In the genomic region with DNA sequence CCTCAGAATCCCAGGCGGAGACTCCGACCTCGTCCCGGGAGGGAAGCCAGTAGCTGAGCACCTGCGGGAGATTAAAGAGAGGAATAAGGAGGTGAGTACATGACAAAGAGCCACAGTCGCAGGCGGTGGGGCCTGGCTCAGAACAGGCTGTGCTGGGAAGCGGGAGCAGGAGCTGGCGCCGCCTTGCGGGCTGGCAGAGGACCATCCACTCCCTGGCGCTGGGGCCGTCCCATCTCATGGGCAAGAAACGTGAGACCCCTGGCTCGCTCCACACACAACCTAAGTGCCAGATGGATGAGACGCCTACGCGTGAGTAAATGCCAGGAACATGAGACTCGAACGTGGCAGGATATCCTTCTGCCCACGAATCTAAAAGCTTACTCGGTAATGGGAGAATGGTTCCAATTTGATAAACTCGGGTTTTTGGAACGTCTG, we compare ENCODE assay signal across 8 cellular contexts. TPM values are rescaled to one million over a fixed set of nuclear protein-coding genes. Genes with fewer than 3 reads are reported as not detected.
DNase-seq lines count a peak whose midpoint lies in the region; TF ChIP-seq lines count a peak whose summit lies in the region.

No MANE protein-coding gene starts in this region.

- 29% methylated on average over 24 of the region's 24 CpGs for WGBS in SK-N-SH (ENCODE audit: low lambda C conversion rate)

- peak; percentile 87 for TF ChIP-seq CTCF in AG04450 (IDR thresholded peaks at IDR 0.05; ENCODE audit: low read depth, low read length)
- TF ChIP-seq CTCF in HEK293 (tag by site-specific recombination; IDR thresholded peaks at IDR 0.05) = peak; percentile 50; the same call in 1 of the 2 replicates
- peak; percentile 84 for TF ChIP-seq CTCF in SK-N-SH (IDR thresholded peaks at IDR 0.05)
- peak; percentile 94 for TF ChIP-seq CTCF in fibroblast of the aortic adventitia (IDR thresholded peaks at IDR 0.05; ENCODE audit: insufficient read depth, low read length)
- peak; percentile 79 for TF ChIP-seq CTCF in neural cell (IDR thresholded peaks at IDR 0.05; ENCODE audit: poor library complexity, severe bottlenecking)

- H3K27ac ChIP-seq in AG04450 (ENCODE audit: low read depth, low read length) (peak overlapping the region; percentile 90), HEK293 (ENCODE audit: extremely low read depth, low read depth, low read length) (no peak overlapping the region), SK-N-SH (ENCODE audit: low read depth in 2 of 2, low read length in 1 of 2) (peak overlapping the region; percentile 4 to 75; a peak in 3 of 4 replicates), neural cell (ENCODE audit: low read length) (peak overlapping the region; percentile 35)

- H3F3A ChIP-seq in SK-N-SH (replicated peaks; ENCODE audit: insufficient read depth) (peaks cover 17% of the 10 kb centered on the region), neural cell (ENCODE audit: insufficient read depth, low read length, poor library complexity, severe bottlenecking) (no peaks in the 10 kb centered on the region)

- no peak overlapping the region for H3K4me3 ChIP-seq in AG04450 (ENCODE audit: low read depth, low read length)
- no peak overlapping the region for H3K4me3 ChIP-seq in HEK293 (ENCODE audit: low read depth, low read length)
- H3K4me3 ChIP-seq in SK-N-SH (ENCODE audit: low read depth in 2 of 2, low read length in 1 of 2) = peak overlapping the region in 1 of 2 experiments; percentile 17; a peak in 1 of 4 replicates
- no peak overlapping the region for H3K4me3 ChIP-seq in fibroblast of the aortic adventitia (ENCODE audit: low read depth, low read length)
- H3K4me3 ChIP-seq in neural cell (ENCODE audit: low read length) = no peak overlapping the region

- H3K36me3 ChIP-seq in HEK293 (ENCODE audit: control insufficient read depth in 2 of 2, insufficient read depth in 1 of 2, low read length in 2 of 2) = peaks cover 0 to 52% of the 10 kb centered on the region in 2 experiments; a peak in 2 of 3 replicates
- peaks cover 0 to 7% of the 10 kb centered on the region in 2 experiments for H3K36me3 ChIP-seq in SK-N-SH (replicated peaks in 1 of 2; ENCODE audit: control insufficient read depth in 1 of 2, insufficient read depth in 2 of 2, low read length in 1 of 2)
- no peaks in the 10 kb centered on the region for H3K36me3 ChIP-seq in neural cell (ENCODE audit: insufficient read depth, low read length)

- H3K9me3 ChIP-seq in AG04450 (ENCODE audit: control insufficient read depth, insufficient read depth, low read length) (no peaks in the 10 kb centered on the region), HEK293 (ENCODE audit: control insufficient read depth, insufficient read depth, low read depth, low read length) (no peaks in the 10 kb centered on the region), SK-N-SH (no peaks in the 10 kb centered on the region), neural cell (ENCODE audit: low read length) (no peaks in the 10 kb centered on the region)

- H3K4me1 ChIP-seq in HEK293 (ENCODE audit: control insufficient read depth, insufficient read depth, low read length) = no peaks in the 10 kb centered on the region
- H3K4me1 ChIP-seq in SK-N-SH (ENCODE audit: control insufficient read depth in 1 of 2, insufficient read depth in 2 of 2, low read depth in 1 of 2, low read length in 1 of 2) = peaks cover 9 to 10% of the 10 kb centered on the region in 2 experiments; a peak in 3 of 4 replicates

- CTCF ChIA-PET in AG04450 (lab: Charles Lee) = interaction anchor here (0.7 to 1.3 kb wide), 8 partner anchors 8 to 229 kb away, joined by 3 to 6 read pairs (median 4); no protein-coding TSS in a partner anchor
- CTCF ChIA-PET in HEK293 (lab: Yijun Ruan, JAX) = interaction anchor here (0.5 to 0.8 kb wide), 4 partner anchors 19 to 177 kb away, joined by 3 read pairs; no protein-coding TSS in a partner anchor
- CTCF ChIA-PET in SK-N-SH (lab: Yijun Ruan, JAX) = interaction anchor here (0.6 to 3.3 kb wide), 22 partner anchors 10 to 276 kb away, joined by 3 to 43 read pairs (median 4); partner anchors contain the start of genes CRACR2B, PIDD1, SLC25A22 and TALDO1

- TF ChIP-seq RAD21 in SK-N-SH (IDR thresholded peaks at IDR 0.05; ENCODE audit: low read length) = peak; percentile 62
- TF ChIP-seq RAD21 in neural cell (conservative IDR thresholded peaks at IDR 0.05) = peak; percentile 65

- H3K79me2 ChIP-seq in SK-N-SH (ENCODE audit: insufficient read depth) (peaks cover 12% of the 10 kb centered on the region), neural cell (replicated peaks; ENCODE audit: insufficient read depth, low read length) (peaks cover 1% of the 10 kb centered on the region)

- peak in 1 of 2 experiments; percentile 29; a peak in 1 of 4 replicates for TF ChIP-seq EP300 in SK-N-SH (IDR thresholded peaks at IDR 0.05; ENCODE audit: borderline replicate concordance in 1 of 2, low read depth in 1 of 2, low read length in 1 of 2)
- TF ChIP-seq EP300 in neural cell (conservative IDR thresholded peaks at IDR 0.05; ENCODE audit: poor library complexity, severe bottlenecking) = no peak

- H4K20me1 ChIP-seq in SK-N-SH (ENCODE audit: insufficient read depth) (no peaks in the 10 kb centered on the region), neural cell (ENCODE audit: insufficient read depth) (no peaks in the 10 kb centered on the region)

- H2AFZ ChIP-seq in SK-N-SH (ENCODE audit: low read depth) = no peak overlapping the region
- H2AFZ ChIP-seq in neural cell (ENCODE audit: low read depth, low read length) = no peak overlapping the region

- peak overlapping the region; percentile 41 for H3K4me2 ChIP-seq in SK-N-SH
- no peak overlapping the region for H3K4me2 ChIP-seq in neural cell (ENCODE audit: low read length)

- no peaks in the 10 kb centered on the region for H3K9me2 ChIP-seq in SK-N-SH
- H3K9me2 ChIP-seq in neural cell (ENCODE audit: insufficient read depth, low read length) = no peaks in the 10 kb centered on the region

- DNase-seq in AG04450 (ENCODE audit: low read depth, low spot score) (peak; percentile 89), SK-N-SH (peak; percentile 91), fibroblast of the aortic adventitia (ENCODE audit: low read depth) (peak; percentile 93), NCI-H2196 treated with DMSO at 0.1 percent for 48 hours (lab: John Stamatoyannopoulos, UW; ENCODE audit: unreplicated experiment) (no peak), mesenteric fat pad (ENCODE audit: low spot score) (no peak)
- DNase-seq in central memory CD4-positive, alpha-beta T cell = no peak

- POLR2A ChIA-PET in AG04450 (lab: Yijun Ruan, JAX) = interaction anchor here (0.6 to 1.4 kb wide), 4 partner anchors 13 to 73 kb away, joined by 3 to 7 read pairs (median 6); no protein-coding TSS in a partner anchor
- POLR2A ChIA-PET in HEK293 (lab: Yijun Ruan, JAX) = interaction anchor here (0.7 to 1.4 kb wide), 7 partner anchors 10 to 127 kb away, joined by 3 to 6 read pairs (median 3); partner anchors contain the start of genes CHID1 and TSPAN4
- POLR2A ChIA-PET in SK-N-SH (lab: Yijun Ruan, JAX) = no interaction called here

- H3K9ac ChIP-seq in SK-N-SH (peak overlapping the region; percentile 23; the same call in 1 of the 2 replicates), neural cell (ENCODE audit: low read length) (peak overlapping the region; percentile 36)

- H3K27me3 ChIP-seq in AG04450 (ENCODE audit: control insufficient read depth, insufficient read depth, low read length) = no peaks in the 10 kb centered on the region
- no peaks in the 10 kb centered on the region for H3K27me3 ChIP-seq in SK-N-SH (ENCODE audit: insufficient read depth)
- H3K27me3 ChIP-seq in neural cell (ENCODE audit: insufficient read depth, low read depth, low read length) = no peaks in the 10 kb centered on the region

RNA-seq across cellular contexts. Expression of gene CEND1, which starts 6.3 kb away (rescaled TPM):
- polyA plus RNA-seq in AG04450 (2011; rRNA removed) (0.55 and 1.1 TPM in 2 replicates), SK-N-SH (2012; rRNA removed) (2.9 and 3.6 TPM in 2 replicates), neural cell (11.8 and 16.2 TPM in 2 replicates)
- 0.30 and 0.46 TPM in 2 replicates for polyA minus RNA-seq in AG04450 (2011; rRNA and poly(A)+ RNA removed)
- polyA plus RNA-seq in SK-N-SH (2012; cell fraction: cytosol; rRNA removed) = 2.0 and 3.0 TPM in 2 replicates
- 3.6 and 5.8 TPM in 2 replicates for polyA plus RNA-seq in SK-N-SH (2012; cell fraction: nucleus; rRNA removed)
- total RNA-seq in fibroblast of the aortic adventitia (ENCODE audit: low replicate concordance) (0.65 and 1.2 TPM in 2 replicates), mesenteric fat pad (not detected)
- 11.8 and 11.9 TPM in 2 replicates for polyA minus RNA-seq in neural cell

RNA-seq across cellular contexts. Expression of gene GATD1, which starts 6.3 kb away (rescaled TPM):
- polyA plus RNA-seq in AG04450 (2011; rRNA removed) (15.0 and 18.8 TPM in 2 replicates), SK-N-SH (2012; rRNA removed) (72.9 and 86.2 TPM in 2 replicates), neural cell (131 and 146 TPM in 2 replicates)
- 9.3 and 11.7 TPM in 2 replicates for polyA minus RNA-seq in AG04450 (2011; rRNA and poly(A)+ RNA removed)
- polyA plus RNA-seq in SK-N-SH (2012; cell fraction: cytosol; rRNA removed) = 27.6 and 32.1 TPM in 2 replicates
- polyA plus RNA-seq in SK-N-SH (2012; cell fraction: nucleus; rRNA removed) = 562 and 877 TPM in 2 replicates
- total RNA-seq in fibroblast of the aortic adventitia (ENCODE audit: low replicate concordance) (40.6 and 53.4 TPM in 2 replicates), mesenteric fat pad (54.1 TPM)
- polyA minus RNA-seq in neural cell = 37.6 and 41.1 TPM in 2 replicates

RNA-seq across cellular contexts. Expression of gene SLC25A22, which starts 14.5 kb away (rescaled TPM):
- 11.3 and 11.5 TPM in 2 replicates for polyA plus RNA-seq in AG04450 (2011; rRNA removed)
- 8.6 and 14.8 TPM in 2 replicates for polyA minus RNA-seq in AG04450 (2011; rRNA and poly(A)+ RNA removed)
- polyA plus RNA-seq in SK-N-SH (2012; rRNA removed) = 40.2 and 50.9 TPM in 2 replicates
- 20.4 and 33.0 TPM in 2 replicates for polyA plus RNA-seq in SK-N-SH (2012; cell fraction: cytosol; rRNA removed)
- polyA plus RNA-seq in SK-N-SH (2012; cell fraction: nucleus; rRNA removed) = 136 and 178 TPM in 2 replicates
- 16.7 and 17.6 TPM in 2 replicates for total RNA-seq in fibroblast of the aortic adventitia (ENCODE audit: low replicate concordance)
- 40.9 and 66.4 TPM in 2 replicates for polyA plus RNA-seq in neural cell
- polyA minus RNA-seq in neural cell = 32.5 and 34.8 TPM in 2 replicates
- 26.3 TPM for total RNA-seq in mesenteric fat pad

RNA-seq across cellular contexts. Expression of gene PIDD1, which starts 21.4 kb away (rescaled TPM):
- polyA plus RNA-seq in AG04450 (2011; rRNA removed) (5.7 and 8.2 TPM in 2 replicates), SK-N-SH (2012; rRNA removed) (25.5 and 27.4 TPM in 2 replicates), neural cell (13.3 and 34.9 TPM in 2 replicates)
- polyA minus RNA-seq in AG04450 (2011; rRNA and poly(A)+ RNA removed) = 2.9 and 3.6 TPM in 2 replicates
- polyA plus RNA-seq in SK-N-SH (2012; cell fraction: cytosol; rRNA removed) = 4.7 and 7.9 TPM in 2 replicates
- polyA plus RNA-seq in SK-N-SH (2012; cell fraction: nucleus; rRNA removed) = 191 and 281 TPM in 2 replicates
- total RNA-seq in fibroblast of the aortic adventitia (ENCODE audit: low replicate concordance) (6.3 and 8.8 TPM in 2 replicates), mesenteric fat pad (10.2 TPM)
- polyA minus RNA-seq in neural cell = 7.8 and 8.0 TPM in 2 replicates

RNA-seq across cellular contexts. Expression of gene RPLP2, which starts 26.2 kb away (rescaled TPM):
- 940 and 1,115 TPM in 2 replicates for polyA plus RNA-seq in AG04450 (2011; rRNA removed)
- polyA minus RNA-seq in AG04450 (2011; rRNA and poly(A)+ RNA removed) = 767 and 795 TPM in 2 replicates
- polyA plus RNA-seq in SK-N-SH (2012; rRNA removed) = 390 and 799 TPM in 2 replicates
- 554 and 966 TPM in 2 replicates for polyA plus RNA-seq in SK-N-SH (2012; cell fraction: cytosol; rRNA removed)
- polyA plus RNA-seq in SK-N-SH (2012; cell fraction: nucleus; rRNA removed) = 280 and 461 TPM in 2 replicates
- 99.4 and 841 TPM in 2 replicates for total RNA-seq in fibroblast of the aortic adventitia (ENCODE audit: low replicate concordance)
- polyA plus RNA-seq in neural cell = 147 and 167 TPM in 2 replicates
- polyA minus RNA-seq in neural cell = 70.4 and 76.5 TPM in 2 replicates
- 2,673 TPM for total RNA-seq in mesenteric fat pad

Comparison
In these comparisons a context has a peak if more than half of its experiments do, and no peak if none do; other contexts are left out.
1. DNase-seq: peak in AG04450 (single experiment), SK-N-SH (single experiment) and fibroblast of the aortic adventitia (single experiment); none in NCI-H2196 treated with DMSO at 0.1 percent for 48 hours (single experiment), central memory CD4-positive, alpha-beta T cell (single experiment) and mesenteric fat pad (single experiment).
2. Peak in every context shown above with its lines, with median percentiles within 50 percentile points of each other: CTCF ChIP-seq.